In the genomic region with DNA sequence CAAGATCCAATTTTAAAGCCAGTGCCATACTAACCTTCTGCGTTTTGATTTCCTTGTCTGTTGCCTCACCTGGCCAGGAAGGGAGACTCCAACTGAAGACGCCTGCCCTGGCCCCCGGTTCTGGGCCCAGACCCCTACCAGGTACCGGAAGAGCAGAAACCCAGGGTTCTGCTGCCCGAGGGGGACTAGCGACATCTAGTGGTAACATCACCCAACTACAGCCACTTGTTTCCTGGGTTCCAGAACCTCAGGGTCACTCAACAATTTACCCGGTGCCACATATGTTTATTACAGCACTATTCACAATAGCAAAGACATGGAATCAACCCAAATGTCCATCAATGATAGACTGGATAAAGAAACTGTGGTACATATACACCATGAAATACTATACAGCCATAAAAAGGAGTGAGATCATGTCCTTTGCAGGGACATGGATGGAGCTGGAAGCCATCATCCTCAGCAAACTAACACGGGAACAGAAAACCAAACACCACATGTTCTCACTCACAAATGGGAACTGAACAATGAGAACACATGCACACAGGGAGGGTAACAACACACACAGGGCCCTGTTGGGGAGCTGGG, we compare ENCODE assay signal across 8 cellular contexts.
A peak's percentile ranks its signal among the peaks of the same experiment; 100 is the strongest.
DNase-seq lines count a peak whose midpoint lies in the region; ATAC-seq and TF ChIP-seq lines count a peak whose summit lies in the region.
"Not testable (repeated sequence)": the region's sequence is repeated elsewhere in the genome, so short reads cannot be mapped to it uniquely, and the experiment has no call there.

No MANE protein-coding gene starts in this region.

- not testable (repeated sequence) for H3K79me2 ChIP-seq in Karpas-422 (ENCODE audit: low read length)

- H3K9me3 Mint-ChIP-seq in activated naive CD8-positive, alpha-beta T cell treated with anti-CD3 and anti-CD28 coated beads, Interleukin-2, amount 50 U/mL, for 24 hours = not testable (repeated sequence)

- H3K4me1 ChIP-seq in Karpas-422 (ENCODE audit: low read length); Peyer's patch; esophagus squamous epithelium; liver (ENCODE audit: control insufficient read depth in 4 of 4, insufficient read depth in 4 of 4, low read length in 3 of 4): not testable (repeated sequence)

- H3K27me3 ChIP-seq in Karpas-422 (ENCODE audit: low read length); Peyer's patch; esophagus squamous epithelium; liver (ENCODE audit: control insufficient read depth in 4 of 4, insufficient read depth in 4 of 4, low read length in 3 of 4): not testable (repeated sequence)

- not testable (repeated sequence) for H3K9me2 ChIP-seq in Karpas-422 (replicated peaks; ENCODE audit: insufficient read depth, low read length)

- not testable (repeated sequence) for H3K9me3 ChIP-seq in Karpas-422 (ENCODE audit: low read length); Peyer's patch; esophagus squamous epithelium; liver (ENCODE audit: control insufficient read depth in 4 of 4, low read length in 3 of 4)

- not testable (repeated sequence) for H3K4me3 Mint-ChIP-seq in activated naive CD8-positive, alpha-beta T cell treated with anti-CD3 and anti-CD28 coated beads, Interleukin-2, amount 50 U/mL, for 24 hours

- not testable (repeated sequence) for H3K4me1 Mint-ChIP-seq in activated naive CD8-positive, alpha-beta T cell treated with anti-CD3 and anti-CD28 coated beads, Interleukin-2, amount 50 U/mL, for 24 hours

- not testable (repeated sequence) for H3K4me2 ChIP-seq in Karpas-422 (ENCODE audit: low read depth, low read length, poor library complexity, severe bottlenecking)

- TF ChIP-seq CTCF in AG10803 (conservative IDR thresholded peaks at IDR 0.05; ENCODE audit: low read length) = peak; percentile 52
- TF ChIP-seq CTCF in GM12873 (IDR thresholded peaks at IDR 0.05; ENCODE audit: insufficient read depth, low read depth, low read length, missing control alignments) = peak; percentile 75
- TF ChIP-seq CTCF in Peyer's patch (IDR thresholded peaks at IDR 0.05) = peak in 4 of 6 experiments; percentile 33 to 46 (median 37)
- peak; percentile 24 to 79 (median 64) for TF ChIP-seq CTCF in esophagus squamous epithelium (IDR thresholded peaks at IDR 0.05)
- peak; percentile 40 for TF ChIP-seq CTCF in liver (IDR thresholded peaks at IDR 0.05; ENCODE audit: low read depth, low read length, missing input control)

- ATAC-seq in activated naive CD8-positive, alpha-beta T cell treated with anti-CD3 and anti-CD28 coated beads, Interleukin-2, amount 50 U/mL, for 24 hours = not testable (repeated sequence)

- WGBS in esophagus squamous epithelium, 2 donors = 17 to 25% methylated on average over 3 to 5 of the region's 8 CpGs
- 16% methylated on average over 8 of the region's 8 CpGs for WGBS in liver

- H3K27me3 Mint-ChIP-seq in activated naive CD8-positive, alpha-beta T cell treated with anti-CD3 and anti-CD28 coated beads, Interleukin-2, amount 50 U/mL, for 24 hours = not testable (repeated sequence)

- H4K20me1 ChIP-seq in Karpas-422 (ENCODE audit: insufficient read depth, low read depth, low read length) = not testable (repeated sequence)

- H3K36me3 ChIP-seq in Karpas-422 (ENCODE audit: insufficient read depth, low read length); Peyer's patch; esophagus squamous epithelium; liver (ENCODE audit: control insufficient read depth in 4 of 4, insufficient read depth in 3 of 4, low read depth in 1 of 4, low read length in 3 of 4): not testable (repeated sequence)

- H3K27ac Mint-ChIP-seq in activated naive CD8-positive, alpha-beta T cell treated with anti-CD3 and anti-CD28 coated beads, Interleukin-2, amount 50 U/mL, for 24 hours = not testable (repeated sequence)

- not testable (repeated sequence) for H3K27ac ChIP-seq in Karpas-422 (ENCODE audit: low read length); Peyer's patch; esophagus squamous epithelium; liver (ENCODE audit: low read depth in 1 of 2, low read length in 2 of 2)

- intact Hi-C loops in esophagus squamous epithelium (cut with DNase I) = not testable (repeated sequence)

- H3K4me3 ChIP-seq in AG10803 (ENCODE audit: low read length); Karpas-422 (ENCODE audit: low read length); Peyer's patch; esophagus squamous epithelium; liver (ENCODE audit: low read depth in 1 of 3, low read length in 3 of 3): not testable (repeated sequence)

- TF ChIP-seq POLR2A in Peyer's patch (IDR thresholded peaks at IDR 0.05); esophagus squamous epithelium (IDR thresholded peaks at IDR 0.05): not testable (repeated sequence)

- TF ChIP-seq RAD21 in liver (IDR thresholded peaks at IDR 0.05) = peak; percentile 62 to 64

- not testable (repeated sequence) for H2AFZ ChIP-seq in Karpas-422 (ENCODE audit: low read length)

- DNase-seq in AG10803 (ENCODE audit: low read depth); Peyer's patch; esophagus squamous epithelium (lab: John Stamatoyannopoulos, UW): not testable (repeated sequence)
- DNase-seq in Karpas-422 = peak; percentile 75
- peak; percentile 7 for DNase-seq in activated naive CD8-positive, alpha-beta T cell treated with anti-CD3 and anti-CD28 coated beads, Interleukin-2, amount 50 U/mL, for 24 hours
- DNase-seq in stimulated activated CD8-positive, alpha-beta memory T cell treated with anti-CD3 and anti-CD28 coated beads, Interleukin-4, amount 100 ng/mL, for 48 hours = peak; percentile 53

- not testable (repeated sequence) for H3K36me3 Mint-ChIP-seq in activated naive CD8-positive, alpha-beta T cell treated with anti-CD3 and anti-CD28 coated beads, Interleukin-2, amount 50 U/mL, for 24 hours (ENCODE audit: low read depth)

- not testable (repeated sequence) for H3K9ac ChIP-seq in Karpas-422 (ENCODE audit: low read length); liver (ENCODE audit: low read depth in 1 of 2, low read length in 2 of 2)
